Comparison of ENCODE assay signal across 8 cellular contexts in the genomic region with DNA sequence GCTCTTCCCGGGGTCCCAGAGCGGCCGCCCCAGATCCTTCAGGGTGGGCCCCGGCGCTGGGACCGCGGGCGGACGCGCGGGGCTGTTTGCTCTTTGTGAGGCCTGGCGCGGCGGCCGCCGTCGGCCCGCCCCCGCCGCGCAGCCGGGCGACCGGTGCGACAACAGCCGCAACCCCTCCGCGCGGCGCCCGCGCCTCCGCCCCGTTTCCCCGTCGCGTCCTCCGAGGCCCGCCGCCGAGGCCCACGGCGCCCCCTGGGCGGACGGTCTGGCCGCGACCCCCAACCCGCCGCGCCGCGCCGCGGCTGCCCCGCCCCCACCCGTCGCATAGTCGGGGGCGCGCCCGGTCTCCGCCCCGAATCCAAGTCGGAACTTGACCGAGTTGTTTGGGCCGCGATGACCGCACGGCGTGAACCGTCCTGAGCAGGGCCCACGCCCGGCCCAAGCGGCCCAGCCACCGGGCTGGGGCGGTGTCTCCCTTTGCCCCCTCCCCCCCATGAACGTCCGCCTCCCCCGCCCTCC. TPM values are rescaled to one million over a fixed set of nuclear protein-coding genes. Genes with fewer than 3 reads are reported as not detected.
DNase-seq lines count a peak whose midpoint lies in the region; ATAC-seq, FAIRE-seq and TF ChIP-seq lines count a peak whose summit lies in the region.

No MANE protein-coding gene starts in this region.

- peak overlapping the region; percentile 74 for H3K4me3 ChIP-seq in AG04450 (ENCODE audit: low read depth, low read length)
- H3K4me3 ChIP-seq in MM.1S (ENCODE audit: low read length) = peak overlapping the region; percentile 85
- H3K4me3 ChIP-seq in K562 = peak overlapping the region; percentile 86
- peak overlapping the region; percentile 85 to 96 (median 93) for H3K4me3 ChIP-seq in HepG2 (replicated peaks in 1 of 3; ENCODE audit: insufficient read depth in 1 of 3, low read depth in 2 of 3, low read length in 3 of 3)
- peak overlapping the region in 4 of 5 donors; percentile 75 to 85 (median 80) for H3K4me3 ChIP-seq in subcutaneous abdominal adipose tissue (ENCODE audit: low read depth in 1 of 5, low read length in 5 of 5)

- intact Hi-C loops in K562 (cut with micrococcal nuclease) (loop anchor here (5.0 kb wide), 1 partner anchor 145 kb away; no protein-coding TSS in a partner anchor), HepG2 (cut with micrococcal nuclease; ENCODE audit: unreplicated experiment) (loop anchor here (5.0 kb wide), 1 partner anchor 300 kb away; the partner anchor contains the start of gene LCLAT1)

- POLR2A ChIA-PET in AG04450 (lab: Yijun Ruan, JAX) (interaction anchor here (1.0 to 1.8 kb wide), 5 partner anchors 18 to 564 kb away, joined by 3 to 11 read pairs (median 3); partner anchors contain the start of gene LCLAT1), K562 (lab: Yijun Ruan, JAX) (interaction anchor here (0.7 to 1.5 kb wide), 8 partner anchors 12 to 1198 kb away, joined by 3 to 11 read pairs (median 4); no protein-coding TSS in a partner anchor), HepG2 (lab: Yijun Ruan, JAX) (interaction anchor here (1.2 to 2.7 kb wide), 4 partner anchors 9 to 1396 kb away, joined by 3 to 16 read pairs (median 8); partner anchors contain the start of gene PPP1CB)

- TF ChIP-seq EP300 in K562 (IDR thresholded peaks at IDR 0.05; ENCODE audit: low read length) (no peak), HepG2 (IDR thresholded peaks at IDR 0.05; ENCODE audit: low read depth in 2 of 2, low read length in 2 of 2) (no peak), HepG2 (CRISPR knock-in tag; IDR thresholded peaks at IDR 0.05; ENCODE audit: borderline replicate concordance) (no peak)

- ATAC-seq in GM19395 (IDR thresholded peaks at IDR 0.05; ENCODE audit: unreplicated experiment) (peak; percentile 3), K562 (peak; percentile 12), HepG2 (peak; percentile 27)

- peaks cover 3% of the 10 kb centered on the region for H3K27me3 ChIP-seq in AG04450 (ENCODE audit: control insufficient read depth, insufficient read depth, low read length)
- H3K27me3 ChIP-seq in MM.1S (replicated peaks; ENCODE audit: insufficient read depth, low read length) = no peaks in the 10 kb centered on the region
- no peaks in the 10 kb centered on the region for H3K27me3 ChIP-seq in K562 (ENCODE audit: control insufficient read depth in 2 of 2, insufficient read depth in 2 of 2, low read length in 2 of 2)
- peaks cover 2 to 4% of the 10 kb centered on the region in 2 experiments; a peak in 1 of 5 replicates for H3K27me3 ChIP-seq in HepG2 (ENCODE audit: control insufficient read depth in 1 of 2, insufficient read depth in 2 of 2, low read length in 2 of 2)
- no peaks in the 10 kb centered on the region for H3K27me3 ChIP-seq in subcutaneous abdominal adipose tissue (ENCODE audit: control insufficient read depth in 5 of 5, insufficient read depth in 4 of 5, low read length in 5 of 5)

- H3K36me3 ChIP-seq in MM.1S (replicated peaks; ENCODE audit: insufficient read depth, low read length) (no peaks in the 10 kb centered on the region), K562 (ENCODE audit: control insufficient read depth, insufficient read depth, low read length) (no peaks in the 10 kb centered on the region), HepG2 (replicated peaks in 1 of 2; ENCODE audit: control insufficient read depth in 1 of 2, insufficient read depth in 2 of 2, low read length in 2 of 2) (no peaks in the 10 kb centered on the region), subcutaneous abdominal adipose tissue (ENCODE audit: control insufficient read depth in 5 of 5, insufficient read depth in 5 of 5, low read length in 5 of 5) (peaks cover 2 to 15% (median 4%) of the 10 kb centered on the region in 5 donors)

- CTCF ChIA-PET in AG04450 (lab: Charles Lee) (interaction anchor here (1.1 to 8.1 kb wide), 10 partner anchors 10 to 565 kb away, joined by 3 to 82 read pairs (median 9); no protein-coding TSS in a partner anchor), K562 (lab: Yijun Ruan, JAX; ENCODE audit: low intra/inter-chr PET ratio) (no interaction called here), HepG2 (lab: Yijun Ruan, JAX; ENCODE audit: low intra/inter-chr PET ratio, low total read pairs) (no interaction called here)

- H4K20me1 ChIP-seq in MM.1S (ENCODE audit: insufficient read depth, low read length) (no peaks in the 10 kb centered on the region), K562 (replicated peaks; ENCODE audit: control insufficient read depth, insufficient read depth, low read length) (no peaks in the 10 kb centered on the region), HepG2 (ENCODE audit: insufficient read depth, low read length) (peaks cover 10% of the 10 kb centered on the region; the same call in 1 of the 2 replicates)

- TF ChIP-seq CTCF in AG04450 (IDR thresholded peaks at IDR 0.05; ENCODE audit: low read depth, low read length) (no peak), MM.1S (IDR thresholded peaks at IDR 0.05; ENCODE audit: low read length) (no peak), K562 (IDR thresholded peaks at IDR 0.05 in 2 of 3, conservative IDR thresholded peaks at IDR 0.05 in 1 of 3; ENCODE audit: insufficient read depth in 2 of 3, low read depth in 1 of 3, low read length in 3 of 3) (no peak), HepG2 (CRISPR knock-in tag; IDR thresholded peaks at IDR 0.05) (no peak)

- no peak for DNase-seq in AG04450 (ENCODE audit: low read depth, low spot score)
- DNase-seq in MM.1S = peak; percentile 22
- DNase-seq in K562 (ENCODE audit: extremely low read depth in 1 of 4, low spot score in 3 of 4) = peak; percentile 35 to 58 (median 50)
- no peak for DNase-seq in HepG2 (ENCODE audit: low spot score)
- DNase-seq in NCI-H1092 treated with DMSO at 0.1 percent for 48 hours (lab: John Stamatoyannopoulos, UW) = no peak
- DNase-seq in NCI-H2171 treated with DMSO at 0.1 percent for 48 hours (lab: John Stamatoyannopoulos, UW) = no peak

- H3K9me1 ChIP-seq in K562 (ENCODE audit: control insufficient read depth, insufficient read depth, low read length) = no peaks in the 10 kb centered on the region

- in situ Hi-C loops in K562 (cut with MboI) = no loop called here
- in situ Hi-C loops in HepG2 (cut with HindIII; ENCODE audit: extremely low pct_ligation_motif_present, low pct_unique_long_range_greater_than_20kb) = no loop called here

- H3K79me2 ChIP-seq in MM.1S (ENCODE audit: low read length) (peaks cover 35% of the 10 kb centered on the region), K562 (ENCODE audit: control insufficient read depth, insufficient read depth, low read length) (no peaks in the 10 kb centered on the region), HepG2 (ENCODE audit: insufficient read depth, low read length) (no peaks in the 10 kb centered on the region)

- BruUV-seq in K562 (replicated peaks; lab: Mats Ljungman, UMichigan) (no TSS peak), HepG2 (replicated peaks; lab: Mats Ljungman, UMichigan) (no TSS peak)

- WGBS in K562 (ENCODE audit: insufficient coverage, low coverage, missing lambda C conversion rate) = 0% methylated on average over 15 of the region's 79 CpGs
- WGBS in HepG2 (ENCODE audit: low lambda C conversion rate) = no CpG with 5 or more reads among the region's 79 CpGs

- H3K9ac ChIP-seq in MM.1S (ENCODE audit: low read length) (peak overlapping the region; percentile 99), K562 (ENCODE audit: insufficient read depth in 1 of 2, low read depth in 2 of 2, low read length in 2 of 2) (peak overlapping the region; percentile 91 to 94), HepG2 (ENCODE audit: insufficient read depth, low read depth, low read length) (peak overlapping the region; percentile 97), subcutaneous abdominal adipose tissue (ENCODE audit: low read length in 5 of 5) (peak overlapping the region in 4 of 5 donors; percentile 89 to 100 (median 97))

- H3K27ac ChIP-seq in AG04450 (ENCODE audit: low read depth, low read length) = peak overlapping the region; percentile 80
- H3K27ac ChIP-seq in MM.1S (ENCODE audit: low read length) = peak overlapping the region; percentile 88
- H3K27ac ChIP-seq in K562 (ENCODE audit: extremely low read depth, low read depth, low read length) = peak overlapping the region; percentile 91
- peak overlapping the region; percentile 89 for H3K27ac ChIP-seq in HepG2 (ENCODE audit: extremely low read length, insufficient read depth, low read length)
- peak overlapping the region; percentile 96 for H3K27ac ChIP-seq in subcutaneous abdominal adipose tissue (ENCODE audit: low read depth, low read length)

- H3K4me1 ChIP-seq in MM.1S (ENCODE audit: low read length) (peaks cover 21% of the 10 kb centered on the region), K562 (replicated peaks in 1 of 2; ENCODE audit: control insufficient read depth in 2 of 2, insufficient read depth in 2 of 2, low read length in 2 of 2) (peaks cover 5 to 34% of the 10 kb centered on the region in 2 experiments), HepG2 (ENCODE audit: insufficient read depth, low read length) (peaks cover 44% of the 10 kb centered on the region), subcutaneous abdominal adipose tissue (ENCODE audit: control insufficient read depth in 5 of 5, insufficient read depth in 5 of 5, low read length in 5 of 5) (peaks cover 10 to 43% (median 40%) of the 10 kb centered on the region in 5 donors)

- TF ChIP-seq POLR2A in K562 (conservative IDR thresholded peaks at IDR 0.05) (0 out of 2 replicates have a peak, but pooled peaks have one; percentile 4), HepG2 (IDR thresholded peaks at IDR 0.05; ENCODE audit: insufficient read depth in 1 of 2, low read depth in 2 of 2, low read length in 2 of 2) (peak in 1 of 2 experiments; percentile 45; a peak in 2 of 4 replicates)

- H3K9me3 ChIP-seq in AG04450 (ENCODE audit: control insufficient read depth, insufficient read depth, low read length) = no peaks in the 10 kb centered on the region; the same call in 1 of the 2 replicates
- H3K9me3 ChIP-seq in MM.1S (replicated peaks; ENCODE audit: insufficient read depth, low read length) = no peaks in the 10 kb centered on the region
- no peaks in the 10 kb centered on the region for H3K9me3 ChIP-seq in K562 (replicated peaks; ENCODE audit: control insufficient read depth, insufficient read depth, low read depth, low read length)
- no peaks in the 10 kb centered on the region for H3K9me3 ChIP-seq in HepG2 (ENCODE audit: low read length)
- H3K9me3 ChIP-seq in subcutaneous abdominal adipose tissue (ENCODE audit: control insufficient read depth in 5 of 5, low read length in 5 of 5) = no peaks in the 10 kb centered on the region

- peak overlapping the region; percentile 42; the same call in 1 of the 2 replicates for H3K4me2 ChIP-seq in MM.1S (ENCODE audit: low read depth, low read length)
- H3K4me2 ChIP-seq in K562 (ENCODE audit: insufficient read depth, low read length) = peak overlapping the region; percentile 79; the same call in 1 of the 2 replicates
- peak overlapping the region; percentile 91 for H3K4me2 ChIP-seq in HepG2 (ENCODE audit: low read depth, low read length)

- FAIRE-seq in K562 (lab: Jason Lieb, UNC) (no peak), HepG2 (lab: Jason Lieb, UNC) (no peak)

- peaks cover 10% of the 10 kb centered on the region for H3F3A ChIP-seq in MM.1S (ENCODE audit: insufficient read depth, low read length)

- H2AFZ ChIP-seq in MM.1S (ENCODE audit: low read length) (0 out of 2 replicates have a peak overlapping the region, but pooled peaks have one; percentile 24), K562 (ENCODE audit: low read depth, low read length) (peak overlapping the region; percentile 87), HepG2 (ENCODE audit: low read length) (no peak overlapping the region)

- TF ChIP-seq RAD21 in K562 (CRISPR knock-in tag; conservative IDR thresholded peaks at IDR 0.05 in 1 of 2, IDR thresholded peaks at IDR 0.05 in 1 of 2) (no peak), HepG2 (CRISPR knock-in tag; IDR thresholded peaks at IDR 0.05) (peak; percentile 27; the same call in 1 of the 2 replicates)

- no peaks in the 10 kb centered on the region for H3K9me2 ChIP-seq in MM.1S (replicated peaks; ENCODE audit: insufficient read depth, low read length)

RNA-seq across cellular contexts. Expression of gene YPEL5, which starts 0.4 kb away (rescaled TPM):
- polyA plus RNA-seq in AG04450 (2011; rRNA removed) (112 and 116 TPM in 2 replicates), K562 (2011; rRNA removed) (34.4 and 37.4 TPM in 2 replicates), K562 (2014; fragmentation: Illumina TruSeq; extraction: Trizol) (10.9 and 11.9 TPM in 2 replicates), K562 (2014; fragmentation: Nextera tagmentation; extraction: Ambion mirVana) (10 to 100 TPM; 19.0 to 23.8 TPM), K562 (2014; rRNA removed) (13.5 and 15.0 TPM in 2 replicates), HepG2 (2011; rRNA removed) (49.7 and 55.6 TPM in 2 replicates)
- polyA minus RNA-seq in AG04450 (2011; rRNA and poly(A)+ RNA removed) = 77.8 and 80.8 TPM in 2 replicates
- 9.5 and 20.9 TPM in 2 replicates for total RNA-seq in K562 (2011; cell fraction: chromatin; rRNA removed; ENCODE audit: low replicate concordance)
- 5.9 and 6.2 TPM in 2 replicates for total RNA-seq in K562 (2011; cell fraction: nucleolus; rRNA removed)
- total RNA-seq in K562 (2011; cell fraction: nucleoplasm; rRNA removed) = 13.0 and 14.9 TPM in 2 replicates
- total RNA-seq in K562 (2014; rRNA removed) (7.8 and 9.1 TPM in 2 replicates), K562 (2014; rRNA removed; fragmentation: Illumina TruSeq; extraction: Trizol) (10.3 and 13.4 TPM in 2 replicates), K562 (2015; rRNA removed; fragmentation: Illumina TruSeq; extraction: Trizol) (4.9 and 5.4 TPM in 2 replicates), K562 (2021) (12.0 and 12.3 TPM in 2 replicates), HepG2 (2016; rRNA removed; fragmentation: Illumina TruSeq; extraction: Trizol) (12.7 and 20.8 TPM in 2 replicates)
- polyA plus RNA-seq in K562 (2011; cell fraction: cytosol; rRNA removed) = 14.7 and 17.6 TPM in 2 replicates
- polyA plus RNA-seq in K562 (2011; cell fraction: nucleus; rRNA removed) = 10.9 and 20.4 TPM in 2 replicates
- 12.8 and 40.6 TPM in 2 replicates for polyA plus RNA-seq in K562 (2012)
- 31.6 and 33.5 TPM in 2 replicates for polyA minus RNA-seq in K562 (2011; rRNA and poly(A)+ RNA removed)
- 10.4 and 11.4 TPM in 2 replicates for polyA minus RNA-seq in K562 (2011; cell fraction: cytosol; rRNA and poly(A)+ RNA removed)
- polyA minus RNA-seq in K562 (2011; cell fraction: nucleus; rRNA and poly(A)+ RNA removed) = 6.6 and 11.2 TPM in 2 replicates
- total RNA-seq in HepG2 (2016; cell fraction: cytosol; rRNA removed; fragmentation: Illumina TruSeq; extraction: Trizol; ENCODE audit: low read depth) = 3.1 and 4.2 TPM in 2 replicates
- 13.3 and 21.4 TPM in 2 replicates for total RNA-seq in HepG2 (2016; cell fraction: insoluble cytoplasmic fraction; rRNA removed; fragmentation: Illumina TruSeq; extraction: Trizol)
- 10.5 and 12.1 TPM in 2 replicates for total RNA-seq in HepG2 (2016; cell fraction: membrane; rRNA removed; fragmentation: Illumina TruSeq; extraction: Trizol)
- total RNA-seq in HepG2 (2016; cell fraction: nucleus; rRNA removed; fragmentation: Illumina TruSeq; extraction: Trizol) = 14.3 and 15.3 TPM in 2 replicates
- 28.5 and 45.1 TPM in 2 replicates for polyA plus RNA-seq in HepG2 (2011; cell fraction: cytosol; rRNA removed)
- polyA plus RNA-seq in HepG2 (2011; cell fraction: nucleus; rRNA removed) = 19.0 and 23.4 TPM in 2 replicates
- polyA plus RNA-seq in HepG2 (2012) = 47.3 and 48.5 TPM in 2 replicates
- polyA plus RNA-seq in HepG2 (2016; cell fraction: cytosol; fragmentation: Illumina TruSeq; extraction: Trizol; ENCODE audit: low read depth) = 3.6 and 4.4 TPM in 2 replicates
- 30.6 and 37.0 TPM in 2 replicates for polyA plus RNA-seq in HepG2 (2016; cell fraction: insoluble cytoplasmic fraction; fragmentation: Illumina TruSeq; extraction: Trizol; ENCODE audit: low read depth)
- 8.1 and 9.4 TPM in 2 replicates for polyA plus RNA-seq in HepG2 (2016; cell fraction: membrane; fragmentation: Illumina TruSeq; extraction: Trizol; ENCODE audit: low read depth)
- 16.6 and 19.4 TPM in 2 replicates for polyA plus RNA-seq in HepG2 (2016; cell fraction: nucleus; fragmentation: Illumina TruSeq; extraction: Trizol; ENCODE audit: insufficient read depth, low read depth)
- polyA minus RNA-seq in HepG2 (2011; rRNA and poly(A)+ RNA removed; ENCODE audit: low replicate concordance) = 8.5 and 44.5 TPM in 2 replicates
- polyA minus RNA-seq in HepG2 (2011; cell fraction: cytosol; rRNA and poly(A)+ RNA removed) = 24.6 and 35.0 TPM in 2 replicates
- 38.5 and 44.5 TPM in 2 replicates for polyA minus RNA-seq in HepG2 (2011; cell fraction: nucleus; rRNA and poly(A)+ RNA removed)

Comparison
In these comparisons a context has a peak if more than half of its experiments do, and no peak if none do; other contexts are left out.
1. DNase-seq: peak in MM.1S (single experiment) and K562 (4 of 4); none in AG04450 (single experiment), HepG2 (single experiment), NCI-H1092 treated with DMSO at 0.1 percent for 48 hours (single experiment) and NCI-H2171 treated with DMSO at 0.1 percent for 48 hours (single experiment).
2. Peak in every context shown above with its lines, with median percentiles within 50 percentile points of each other: H3K27ac ChIP-seq, H3K4me3 ChIP-seq, ATAC-seq, H3K4me2 ChIP-seq and H3K9ac ChIP-seq.